Comparison of ENCODE assay signal across 14 cellular contexts in the genomic region with DNA sequence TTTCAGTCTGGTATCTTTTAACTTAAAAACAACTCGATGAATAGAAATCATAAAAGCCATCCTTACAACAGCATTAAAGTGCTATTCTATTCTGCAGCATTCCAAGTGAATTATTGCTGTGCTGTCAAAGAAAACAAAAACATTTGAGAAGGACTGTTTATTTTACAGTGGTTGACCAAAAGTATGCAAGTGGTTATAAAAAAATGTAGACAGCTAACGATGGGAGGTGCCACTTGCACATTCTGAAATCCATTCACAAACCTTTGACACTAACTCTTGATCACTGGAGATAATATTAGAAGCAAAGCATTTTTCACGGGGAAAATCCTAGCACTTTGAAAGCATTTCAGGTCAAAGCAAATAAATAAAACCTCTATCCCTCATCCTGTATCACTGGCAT. TPM values are rescaled to one million over a fixed set of nuclear protein-coding genes. Genes with fewer than 3 reads are reported as not detected.
A peak's percentile ranks its signal among the peaks of the same experiment; 100 is the strongest.
DNase-seq lines count a peak whose midpoint lies in the region; ATAC-seq, FAIRE-seq and TF ChIP-seq lines count a peak whose summit lies in the region.
"Had no signal": no experiment of that assay in that cellular context is flagged by ENCODE, and none has a peak within 500 bp of the region (broad histone marks: within the 10 kb centered on the region; RNA-seq: fewer than 3 reads in every experiment).

No MANE protein-coding gene starts in this region.

- no peak overlapping the region for H2BK120ac ChIP-seq in neuronal stem cell (ENCODE audit: low read depth, low read length)

- H3F3A ChIP-seq in smooth muscle cell (ENCODE audit: low read depth), result peaks cover 52% of the 10 kb centered on the region

- ATAC-seq in SK-N-SH treated with all-trans-retinoic acid at 6 μM for 48 hours (peak; percentile 13), body of pancreas (no peak)
- ATAC-seq: activated T-cell treated with anti-CD3 and anti-CD28 coated beads, Interleukin-2, amount 50 U/mL, for 4 hours had no signal

- H4K20me1 ChIP-seq in smooth muscle cell (ENCODE audit: low read depth), result peaks cover 59% of the 10 kb centered on the region

- intact Hi-C loops in body of pancreas (cut with DNase I), result no loop called here

- H3K4me1 ChIP-seq in smooth muscle cell (ENCODE audit: low read depth), result peaks cover 51% of the 10 kb centered on the region
- peaks cover 15 to 22% of the 10 kb centered on the region in 2 donors for H3K4me1 ChIP-seq in neuronal stem cell (ENCODE audit: control insufficient read depth in 2 of 2, insufficient read depth in 1 of 2, low read depth in 1 of 2, low read length in 2 of 2)
- H3K4me1 ChIP-seq in body of pancreas, result peaks cover 42% of the 10 kb centered on the region

- H4K8ac ChIP-seq in neuronal stem cell (ENCODE audit: low read depth, low read length), result no peak overlapping the region

- no peak overlapping the region for H3K14ac ChIP-seq in neuronal stem cell (ENCODE audit: low read length)

- H3K27me3 ChIP-seq in smooth muscle cell (ENCODE audit: low read depth) (no peaks in the 10 kb centered on the region), neuronal stem cell (ENCODE audit: control insufficient read depth in 3 of 3, insufficient read depth in 3 of 3, low read depth in 1 of 3, low read length in 3 of 3) (no peaks in the 10 kb centered on the region), body of pancreas (no peaks in the 10 kb centered on the region)

- H3K36me3 ChIP-seq in smooth muscle cell (ENCODE audit: low read depth), result no peaks in the 10 kb centered on the region
- H3K36me3 ChIP-seq in neuronal stem cell (replicated peaks in 1 of 2; ENCODE audit: control insufficient read depth in 2 of 2, insufficient read depth in 2 of 2, low read length in 2 of 2), result peaks cover 0 to 39% of the 10 kb centered on the region in 2 donors
- H3K36me3 ChIP-seq in body of pancreas (replicated peaks in 1 of 2; ENCODE audit: insufficient read depth in 1 of 2, low read depth in 2 of 2), result no peaks in the 10 kb centered on the region

- H3K4me3 ChIP-seq in fibroblast of pulmonary artery (replicated peaks; ENCODE audit: low read depth, low read length) (peak overlapping the region; percentile 51), smooth muscle cell (no peak overlapping the region), neuronal stem cell (ENCODE audit: low read length in 2 of 2) (no peak overlapping the region), body of pancreas (no peak overlapping the region)

- TF ChIP-seq POLR2A in H54 (IDR thresholded peaks at IDR 0.05; ENCODE audit: low read depth, low read length) (no peak), body of pancreas (IDR thresholded peaks at IDR 0.05) (no peak)

- no peak overlapping the region for H3K9ac ChIP-seq in smooth muscle cell (ENCODE audit: low read depth)
- no peak overlapping the region for H3K9ac ChIP-seq in neuronal stem cell (ENCODE audit: low read depth, low read length, poor library complexity)

- H2BK15ac ChIP-seq in neuronal stem cell (ENCODE audit: low read length), result no peak overlapping the region

- no peak overlapping the region for H4K91ac ChIP-seq in neuronal stem cell (ENCODE audit: low read depth, low read length, poor library complexity)

- H3K4me2 ChIP-seq in smooth muscle cell, result peak overlapping the region; percentile 65
- H3K4me2 ChIP-seq in neuronal stem cell (ENCODE audit: insufficient read depth, low read length, poor library complexity, severe bottlenecking), result no peak overlapping the region

- H3K79me2 ChIP-seq in smooth muscle cell (ENCODE audit: low read depth), result peaks cover 66% of the 10 kb centered on the region

- H3K27ac ChIP-seq in smooth muscle cell (ENCODE audit: low read depth) (peak overlapping the region; percentile 78), neuronal stem cell (replicated peaks; ENCODE audit: low read length) (no peak overlapping the region), body of pancreas (peak overlapping the region in 1 of 4 donors; percentile 87)
- H3K27ac ChIP-seq: HL-60 had no signal

- TF ChIP-seq CTCF in fibroblast of pulmonary artery (IDR thresholded peaks at IDR 0.05; ENCODE audit: low read length, missing control alignments) (no peak), smooth muscle cell (IDR thresholded peaks at IDR 0.05; ENCODE audit: borderline replicate concordance, insufficient read depth, poor library complexity, severe bottlenecking) (no peak), body of pancreas (IDR thresholded peaks at IDR 0.05) (no peak)

- 2% methylated on average over 3 of the region's 3 CpGs for WGBS in smooth muscle cell (ENCODE audit: low lambda C conversion rate)
- WGBS in neuronal stem cell (ENCODE audit: extremely low coverage in 2 of 2, insufficient read length in 2 of 2, insufficient replicate concordance in 1 of 2), 2 donors, result no CpG with 5 or more reads among the region's 3 CpGs
- WGBS in body of pancreas, 2 donors, result 15 to 19% methylated on average over 3 of the region's 3 CpGs

- H3K4ac ChIP-seq in neuronal stem cell (ENCODE audit: low read length), result no peak overlapping the region

- peak; percentile 31 for DNase-seq in H54 (ENCODE audit: insufficient read length, low spot score)
- peak; percentile 83 for DNase-seq in fibroblast of pulmonary artery (ENCODE audit: low read depth)
- DNase-seq in smooth muscle cell (lab: John Stamatoyannopoulos, UW; ENCODE audit: unreplicated experiment), result no peak
- no peak for DNase-seq in DMS79 treated with DMSO at 0.1 percent for 48 hours (lab: John Stamatoyannopoulos, UW)
- DNase-seq in neuronal stem cell (ENCODE audit: low spot score), result no peak
- DNase-seq in body of pancreas, result no peak
- DNase-seq in activated naive CD4-positive, alpha-beta T cell treated with anti-CD3 and anti-CD28 coated beads, Interleukin-2, amount 50 U/mL, for 16 hours, result no peak
- DNase-seq: activated T-cell treated with anti-CD3 and anti-CD28 coated beads, Interleukin-2, amount 50 U/mL, for 4 hours; central memory CD4-positive, alpha-beta T cell; GDM1; hippocampal formation; NCI-H1436 had no signal

- no peak overlapping the region for H2BK5ac ChIP-seq in neuronal stem cell (ENCODE audit: low read length)

- no peak overlapping the region for H2BK12ac ChIP-seq in neuronal stem cell (ENCODE audit: low read length)

- H3K9me3 ChIP-seq in smooth muscle cell (replicated peaks; ENCODE audit: low read depth) (no peaks in the 10 kb centered on the region), neuronal stem cell (replicated peaks in 1 of 2; ENCODE audit: control insufficient read depth in 2 of 2, insufficient read depth in 1 of 2, low read depth in 1 of 2, low read length in 2 of 2) (no peaks in the 10 kb centered on the region), body of pancreas (no peaks in the 10 kb centered on the region)

- H2AFZ ChIP-seq in smooth muscle cell (ENCODE audit: low read depth) (no peak overlapping the region), neuronal stem cell (ENCODE audit: low read length) (no peak overlapping the region)

- peak; percentile 94 for FAIRE-seq in H54 (lab: Jason Lieb, UNC)

- no peak overlapping the region for H3K18ac ChIP-seq in neuronal stem cell (ENCODE audit: low read length)

- no peak overlapping the region for H2AK5ac ChIP-seq in neuronal stem cell (ENCODE audit: low read depth, low read length)

- no peak overlapping the region for H3K23ac ChIP-seq in neuronal stem cell (ENCODE audit: low read depth, low read length, poor library complexity)

- H3K79me1 ChIP-seq in neuronal stem cell (ENCODE audit: low read depth, low read length), result no peaks in the 10 kb centered on the region

TF ChIP-seq in SK-N-SH treated with all-trans-retinoic acid at 6 μM for 48 hours, 23 proteins besides CTCF, POLR2A, EP300 and RAD21:
- TF ChIP-seq ESRRG (CRISPR knock-in tag; IDR thresholded peaks at IDR 0.05) (no peak), TCF4 (CRISPR knock-in tag; IDR thresholded peaks at IDR 0.05; ENCODE audit: borderline replicate concordance) (no peak), ZNF70 (CRISPR knock-in tag; IDR thresholded peaks at IDR 0.05) (no peak)

RNA-seq across cellular contexts. Expression of gene HMGA2, which starts 55.6 kb away (rescaled TPM):
- total RNA-seq in smooth muscle cell (354 and 393 TPM in 2 replicates), body of pancreas (1 to 10 TPM; 1.6 to 8.6 TPM)
- 44.9 and 54.8 TPM in 2 replicates for polyA plus RNA-seq in smooth muscle cell
- 240 TPM for polyA plus RNA-seq in neuronal stem cell (2013, experiment 1 of 2)
- polyA plus RNA-seq in neuronal stem cell (2013, experiment 2 of 2), result 242 TPM

Comparison
In these comparisons a context has a peak if more than half of its experiments do, and no peak if none do; other contexts are left out.
1. DNase-seq: peak in H54 (single experiment) and fibroblast of pulmonary artery (single experiment); none in smooth muscle cell (single experiment), DMS79 treated with DMSO at 0.1 percent for 48 hours (single experiment), neuronal stem cell (single experiment), body of pancreas (0 of 4) and activated naive CD4-positive, alpha-beta T cell treated with anti-CD3 and anti-CD28 coated beads, Interleukin-2, amount 50 U/mL, for 16 hours (single experiment).
2. RNA of gene HMGA2, which starts 55.6 kb away (total RNA-seq): 354 to 393 TPM in smooth muscle cell; 1.6 to 8.6 TPM in body of pancreas; every median in the first group is over 10 times any median in the second.